Comparison of ENCODE assay signal across 12 cellular contexts in the genomic region with DNA sequence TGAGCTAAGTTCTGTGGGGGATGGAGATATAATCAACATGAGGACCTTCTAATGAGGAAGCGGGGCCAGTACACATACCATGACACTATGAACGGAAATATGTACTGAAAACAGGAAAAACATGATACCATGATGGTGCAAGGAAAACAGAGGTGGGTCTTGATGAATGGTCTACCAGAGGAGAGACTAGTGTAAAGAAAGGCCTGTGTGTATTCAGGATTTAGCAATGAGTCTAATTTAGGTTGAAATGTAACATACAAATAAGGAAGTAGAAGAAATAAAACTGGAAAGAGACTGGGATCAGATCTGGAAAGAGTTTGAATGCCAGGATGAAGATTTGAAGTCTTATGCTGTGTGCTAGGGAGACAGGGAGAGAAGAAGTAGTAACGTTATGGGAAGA. TPM values are rescaled to one million over a fixed set of nuclear protein-coding genes. Genes with fewer than 3 reads are reported as not detected.
DNase-seq lines count a peak whose midpoint lies in the region; ATAC-seq and TF ChIP-seq lines count a peak whose summit lies in the region.
"Had no signal": no experiment of that assay in that cellular context is flagged by ENCODE, and none has a peak within 500 bp of the region (broad histone marks: within the 10 kb centered on the region; RNA-seq: fewer than 3 reads in every experiment).

No MANE protein-coding gene starts in this region.

- H3K36me3 Mint-ChIP-seq in Caco-2 (ENCODE audit: insufficient read depth, unreplicated experiment) = peaks cover 5% of the 10 kb centered on the region
- peaks cover 8 to 13% of the 10 kb centered on the region in 2 donors for H3K36me3 Mint-ChIP-seq in activated naive CD4-positive, alpha-beta T cell treated with anti-CD3 and anti-CD28 coated beads, Interleukin-2, amount 50 U/mL, for 72 hours
- peaks cover 0 to 5% (median 0%) of the 10 kb centered on the region in 3 donors for H3K36me3 Mint-ChIP-seq in naive thymus-derived CD8-positive, alpha-beta T cell

- intact Hi-C loops in Caco-2 (cut with micrococcal nuclease; ENCODE audit: unreplicated experiment) = no loop called here

- no peak for TF ChIP-seq CTCF in BE2C (IDR thresholded peaks at IDR 0.05; ENCODE audit: low read depth, low read length)
- no peak for TF ChIP-seq CTCF in Caco-2 (IDR thresholded peaks at IDR 0.05; ENCODE audit: insufficient read depth in 1 of 2, low read depth in 1 of 2, low read length in 1 of 2, severe bottlenecking in 1 of 2, unreplicated experiment in 1 of 2)

- POLR2A ChIA-PET in Caco-2 (lab: Charles Lee) = no interaction called here
- POLR2A ChIA-PET in naive thymus-derived CD8-positive, alpha-beta T cell (lab: Charles Lee) = interaction anchor here (0.6 to 2.3 kb wide), 2 partner anchors 1388 to 1395 kb away, joined by 5 to 7 read pairs; partner anchors contain the start of gene BCL6

- peak overlapping the region; percentile 44 for H3K4me3 Mint-ChIP-seq in Caco-2 (ENCODE audit: unreplicated experiment)
- peak overlapping the region in 8 of 10 donors; percentile 2 to 76 (median 68) for H3K4me3 Mint-ChIP-seq in naive thymus-derived CD8-positive, alpha-beta T cell

- no peak overlapping the region for H3K27ac ChIP-seq in SJCRH30
- H3K27ac ChIP-seq: cardiac muscle cell had no signal

- ATAC-seq in activated naive CD4-positive, alpha-beta T cell treated with anti-CD3 and anti-CD28 coated beads, Interleukin-2, amount 50 U/mL, for 72 hours = peak in 1 of 2 donors; percentile 3
- peak in 1 of 2 donors; percentile 5 for ATAC-seq in naive thymus-derived CD8-positive, alpha-beta T cell
- ATAC-seq in HG03469 (IDR thresholded peaks at IDR 0.05; ENCODE audit: unreplicated experiment) = no peak

- H3K4me3 ChIP-seq in BE2C (ENCODE audit: low read depth, low read length) (peak overlapping the region; percentile 35; the same call in 1 of the 2 replicates), Caco-2 (ENCODE audit: low read depth, low read length) (no peak overlapping the region), SJCRH30 (no peak overlapping the region)
- H3K4me3 ChIP-seq: cardiac muscle cell, ovary had no signal

- H3K9me3 Mint-ChIP-seq in Caco-2 (ENCODE audit: unreplicated experiment) = peaks cover 11% of the 10 kb centered on the region
- H3K9me3 Mint-ChIP-seq in activated naive CD4-positive, alpha-beta T cell treated with anti-CD3 and anti-CD28 coated beads, Interleukin-2, amount 50 U/mL, for 72 hours = peaks cover 7 to 8% of the 10 kb centered on the region in 2 donors
- H3K9me3 Mint-ChIP-seq in naive thymus-derived CD8-positive, alpha-beta T cell = peaks cover 0 to 11% (median 0%) of the 10 kb centered on the region in 9 donors

- H3K27me3 ChIP-seq in BE2C = no peaks in the 10 kb centered on the region
- no peaks in the 10 kb centered on the region for H3K27me3 ChIP-seq in Caco-2 (replicated peaks; ENCODE audit: control insufficient read depth, insufficient read depth, low read length)
- no peaks in the 10 kb centered on the region for H3K27me3 ChIP-seq in SJCRH30
- H3K27me3 ChIP-seq: cardiac muscle cell, ovary had no signal

- H3K27me3 Mint-ChIP-seq in Caco-2 (ENCODE audit: insufficient read depth, unreplicated experiment) = no peaks in the 10 kb centered on the region
- H3K27me3 Mint-ChIP-seq in naive thymus-derived CD8-positive, alpha-beta T cell = no peaks in the 10 kb centered on the region

- DNase-seq in BE2C = no peak
- DNase-seq in Caco-2 = no peak
- DNase-seq in activated naive CD4-positive, alpha-beta T cell treated with anti-CD3 and anti-CD28 coated beads, Interleukin-2, amount 50 U/mL, for 72 hours (ENCODE audit: low spot score in 2 of 2) = no peak
- DNase-seq in naive thymus-derived CD8-positive, alpha-beta T cell = no peak
- DNase-seq in cortex of kidney (lab: John Stamatoyannopoulos, UW) = no peak
- no peak for DNase-seq in SJCRH30
- DNase-seq in occipital lobe (lab: John Stamatoyannopoulos, UW) = no peak
- DNase-seq: DMS 273 treated with DMSO at 0.1 percent for 48 hours, substantia nigra had no signal

- no peaks in the 10 kb centered on the region for H3K9me3 ChIP-seq in BE2C
- no peaks in the 10 kb centered on the region for H3K9me3 ChIP-seq in Caco-2
- no peaks in the 10 kb centered on the region for H3K9me3 ChIP-seq in SJCRH30 (replicated peaks)
- H3K9me3 ChIP-seq: ovary had no signal

- H3K4me1 Mint-ChIP-seq in Caco-2 (ENCODE audit: low read depth, unreplicated experiment) = peaks cover 18% of the 10 kb centered on the region
- H3K4me1 Mint-ChIP-seq in naive thymus-derived CD8-positive, alpha-beta T cell = peaks cover 12 to 28% (median 24%) of the 10 kb centered on the region in 4 donors

- no TSS peak for BruUV-seq in Caco-2 (replicated peaks; lab: Mats Ljungman, UMichigan)

- H3K4me1 ChIP-seq in BE2C (peaks cover 33% of the 10 kb centered on the region), Caco-2 (peaks cover 28% of the 10 kb centered on the region), SJCRH30 (no peaks in the 10 kb centered on the region)

- CTCF ChIA-PET in Caco-2 (lab: Charles Lee) = no interaction called here

- H3K36me3 ChIP-seq in BE2C (no peaks in the 10 kb centered on the region), Caco-2 (ENCODE audit: control insufficient read depth, insufficient read depth, low read length) (no peaks in the 10 kb centered on the region), SJCRH30 (no peaks in the 10 kb centered on the region)
- H3K36me3 ChIP-seq: cardiac muscle cell, ovary had no signal

- H3K27ac Mint-ChIP-seq in Caco-2 (ENCODE audit: unreplicated experiment) = peak overlapping the region; percentile 78
- peak overlapping the region; percentile 46 to 95 for H3K27ac Mint-ChIP-seq in activated naive CD4-positive, alpha-beta T cell treated with anti-CD3 and anti-CD28 coated beads, Interleukin-2, amount 50 U/mL, for 72 hours
- H3K27ac Mint-ChIP-seq in naive thymus-derived CD8-positive, alpha-beta T cell = peak overlapping the region; percentile 23 to 99 (median 90)

RNA-seq across cellular contexts. Expression of gene TPRG1, which starts 38.9 kb away (rescaled TPM):
- polyA plus RNA-seq in BE2C (2012; ENCODE audit: insufficient read depth, insufficient read length, low read depth) = 1.3 TPM
- 1.5 and 1.6 TPM in 2 replicates for total RNA-seq in Caco-2 (2022)
- total RNA-seq in activated naive CD4-positive, alpha-beta T cell treated with anti-CD3 and anti-CD28 coated beads, Interleukin-2, amount 50 U/mL, for 72 hours = 10 to 100 TPM in 1 of 2 donors, 1 to 10 TPM in 1; 1.0 to 21.0 TPM
- 1 to 10 TPM; 5.3 to 5.7 TPM for total RNA-seq in naive thymus-derived CD8-positive, alpha-beta T cell
- 10 to 100 TPM in 1 of 3 donors, under 1 TPM in 2; 0.04 to 10.6 (median 0.47) TPM for polyA plus RNA-seq in naive thymus-derived CD8-positive, alpha-beta T cell
- total RNA-seq in SJCRH30 (2014; rRNA removed; shearing (Covaris generic)) = 0.04 TPM in 1 of 2 replicates, not detected in the other
- 0.94 TPM for total RNA-seq in occipital lobe
